Comparison of ENCODE assay signal across 22 cellular contexts in genomic region chr7:73602721-73603651, GRCh38. TPM values are rescaled to one million over a fixed set of nuclear protein-coding genes. Genes with fewer than 3 reads are reported as not detected.
A peak's percentile ranks its signal among the peaks of the same experiment; 100 is the strongest.
DNase-seq lines count a peak whose midpoint lies in the region; ATAC-seq, FAIRE-seq and TF ChIP-seq lines count a peak whose summit lies in the region.
"Had no signal": no experiment of that assay in that cellular context is flagged by ENCODE, and none has a peak within 500 bp of the region (broad histone marks: within the 10 kb centered on the region; RNA-seq: fewer than 3 reads in every experiment).

No MANE protein-coding gene starts in this region.

- H3K27me3 Mint-ChIP-seq in activated CD4-positive, alpha-beta T cell treated with anti-CD3 and anti-CD28 coated beads, Interleukin-2, amount 10 ng/mL, durations not matched to agents 7 days and 5 days = peaks cover 9% of the 10 kb centered on the region
- H3K27me3 Mint-ChIP-seq in activated T-helper 2 cell treated with anti-CD3 and anti-CD28 coated beads, Interferon-gamma antibody, Interleukin-2, Interleukin-4, amounts not matched to agents 10 μg/mL and 5 μg/mL and 100 μg/mL, durations not matched to agents 14 hours and 24 hours and 36 hours (ENCODE audit: low read depth) = peaks cover 9% of the 10 kb centered on the region
- H3K27me3 Mint-ChIP-seq in activated T-cell treated with anti-CD3 and anti-CD28 coated beads, Interleukin-2, amount 50 U/mL, for 24 hours = peaks cover 18% of the 10 kb centered on the region

- no peak overlapping the region for H3K4me3 Mint-ChIP-seq in activated CD4-positive, alpha-beta T cell treated with anti-CD3 and anti-CD28 coated beads, Interleukin-2, amount 10 ng/mL, durations not matched to agents 7 days and 5 days
- H3K4me3 Mint-ChIP-seq in activated T-helper 2 cell treated with anti-CD3 and anti-CD28 coated beads, Interferon-gamma antibody, Interleukin-2, Interleukin-4, amounts not matched to agents 10 μg/mL and 5 μg/mL and 100 μg/mL, durations not matched to agents 14 hours and 24 hours and 36 hours (ENCODE audit: low read depth) = no peak overlapping the region
- H3K4me3 Mint-ChIP-seq in activated T-cell treated with anti-CD3 and anti-CD28 coated beads, Interleukin-2, amount 50 U/mL, for 24 hours = no peak overlapping the region
- H3K4me3 Mint-ChIP-seq: activated T-cell treated with anti-CD3 and anti-CD28 coated beads, Interleukin-2, amount 50 U/mL, for 72 hours; IgD-negative memory B cell; neural crest cell had no signal

- H2AFZ ChIP-seq in HepG2 (ENCODE audit: low read length) = no peak overlapping the region

- TSS peak; percentile 12 for BruUV-seq in HepG2 (replicated peaks; lab: Mats Ljungman, UMichigan)

- H4K20me1 ChIP-seq in HepG2 (ENCODE audit: insufficient read depth, low read length) = peaks cover 21% of the 10 kb centered on the region

- in situ Hi-C loops in HepG2 (cut with HindIII; ENCODE audit: extremely low pct_ligation_motif_present, low pct_unique_long_range_greater_than_20kb) = no loop called here

- POLR2A ChIA-PET in activated CD4-positive, alpha-beta T cell treated with anti-CD3 and anti-CD28 coated beads, Interleukin-2, amount 10 ng/mL, durations not matched to agents 7 days and 5 days (lab: Charles Lee) = no interaction called here
- POLR2A ChIA-PET in HepG2 (lab: Yijun Ruan, JAX) = interaction anchor here (0.7 to 19.7 kb wide), 6 partner anchors 16 to 136 kb away, joined by 3 to 416 read pairs (median 5); partner anchors contain the start of genes ABHD11, MLXIPL and TBL2

- H3K4me3 ChIP-seq in HepG2 (replicated peaks in 1 of 3; ENCODE audit: insufficient read depth in 1 of 3, low read depth in 2 of 3, low read length in 3 of 3) = no peak overlapping the region
- H3K4me3 ChIP-seq: A549, HAP-1, lower lobe of right lung had no signal

- H3K4me1 Mint-ChIP-seq in activated CD4-positive, alpha-beta T cell treated with anti-CD3 and anti-CD28 coated beads, Interleukin-2, amount 10 ng/mL, durations not matched to agents 7 days and 5 days = peaks cover 2% of the 10 kb centered on the region
- no peaks in the 10 kb centered on the region for H3K4me1 Mint-ChIP-seq in activated T-helper 2 cell treated with anti-CD3 and anti-CD28 coated beads, Interferon-gamma antibody, Interleukin-2, Interleukin-4, amounts not matched to agents 10 μg/mL and 5 μg/mL and 100 μg/mL, durations not matched to agents 14 hours and 24 hours and 36 hours (ENCODE audit: low read depth)
- H3K4me1 Mint-ChIP-seq in activated T-cell treated with anti-CD3 and anti-CD28 coated beads, Interleukin-2, amount 50 U/mL, for 24 hours (ENCODE audit: low read depth) = no peaks in the 10 kb centered on the region
- H3K4me1 Mint-ChIP-seq: IgD-negative memory B cell, neural crest cell had no signal

- no peak overlapping the region for H3K9ac ChIP-seq in HepG2 (ENCODE audit: insufficient read depth, low read depth, low read length)

- no peaks in the 10 kb centered on the region for H3K36me3 Mint-ChIP-seq in activated CD4-positive, alpha-beta T cell treated with anti-CD3 and anti-CD28 coated beads, Interleukin-2, amount 10 ng/mL, durations not matched to agents 7 days and 5 days (ENCODE audit: low read depth)
- no peaks in the 10 kb centered on the region for H3K36me3 Mint-ChIP-seq in activated T-helper 2 cell treated with anti-CD3 and anti-CD28 coated beads, Interferon-gamma antibody, Interleukin-2, Interleukin-4, amounts not matched to agents 10 μg/mL and 5 μg/mL and 100 μg/mL, durations not matched to agents 14 hours and 24 hours and 36 hours (ENCODE audit: low read depth)
- no peaks in the 10 kb centered on the region for H3K36me3 Mint-ChIP-seq in activated T-cell treated with anti-CD3 and anti-CD28 coated beads, Interleukin-2, amount 50 U/mL, for 24 hours (ENCODE audit: low read depth)
- H3K36me3 Mint-ChIP-seq: IgD-negative memory B cell had no signal

- CTCF ChIA-PET in activated CD4-positive, alpha-beta T cell treated with anti-CD3 and anti-CD28 coated beads, Interleukin-2, amount 10 ng/mL, durations not matched to agents 7 days and 5 days (lab: Charles Lee) = interaction anchor here (0.6 to 1.8 kb wide), 3 partner anchors 8 to 132 kb away, joined by 3 to 7 read pairs (median 3); no protein-coding TSS in a partner anchor
- CTCF ChIA-PET in HepG2 (lab: Yijun Ruan, JAX; ENCODE audit: low intra/inter-chr PET ratio, low total read pairs) = no interaction called here

- no peak overlapping the region for H3K27ac ChIP-seq in HepG2 (ENCODE audit: extremely low read length, insufficient read depth, low read length)
- peak overlapping the region; percentile 56 for H3K27ac ChIP-seq in substantia nigra (ENCODE audit: low read depth, low read length, poor library complexity, severe bottlenecking)
- H3K27ac ChIP-seq: lower lobe of right lung had no signal

- 0 out of 2 replicates have a peak, but pooled peaks cover under 1% of the 10 kb centered on the region for H3K4me1 ChIP-seq in HepG2 (ENCODE audit: insufficient read depth, low read length)
- H3K4me1 ChIP-seq: HAP-1 had no signal

- no peaks in the 10 kb centered on the region for H3K79me2 ChIP-seq in HepG2 (ENCODE audit: insufficient read depth, low read length)

- TF ChIP-seq CTCF in HepG2 (CRISPR knock-in tag; IDR thresholded peaks at IDR 0.05) = no peak

- no peak for DNase-seq in activated CD4-positive, alpha-beta T cell treated with anti-CD3 and anti-CD28 coated beads, Interleukin-2, amount 10 ng/mL, durations not matched to agents 7 days and 5 days
- no peak for DNase-seq in activated CD4-positive, alpha-beta T cell treated with anti-CD3 and anti-CD28 coated beads, Interleukin-2, amount 50 U/mL, for 4 hours
- DNase-seq in activated T-helper 2 cell treated with anti-CD3 and anti-CD28 coated beads, Interferon-gamma antibody, Interleukin-2, Interleukin-4, amounts not matched to agents 10 μg/mL and 5 μg/mL and 100 μg/mL, durations not matched to agents 14 hours and 24 hours and 36 hours (ENCODE audit: low spot score) = no peak
- DNase-seq in HepG2 (ENCODE audit: low spot score) (no peak), substantia nigra (lab: John Stamatoyannopoulos, UW) (peak in 24 of 49 donors; percentile 0 to 56 (median 18)), sciatic nerve (ENCODE audit: low spot score) (no peak)
- no peak for DNase-seq in activated T-cell treated with anti-CD3 and anti-CD28 coated beads, Interleukin-2, amount 50 U/mL, for 24 hours
- DNase-seq: activated CD4-positive, alpha-beta T cell treated with anti-CD3 and anti-CD28 coated beads, Interleukin-2, amount 50 U/mL, for 48 hours; activated T-cell treated with anti-CD3 and anti-CD28 coated beads, Interleukin-2, amount 50 U/mL, for 72 hours; effector CD8-positive, alpha-beta T cell; EL; lower lobe of right lung; NCI-H1092; NCI-H2171 treated with DMSO at 0.1 percent for 48 hours; stimulated activated CD4-positive, alpha-beta T cell treated with anti-CD3 and anti-CD28 coated beads, Interleukin-4, amount 100 ng/mL, for 4 hours; trophoblast cell had no signal

- no peak for FAIRE-seq in HepG2 (lab: Jason Lieb, UNC)
- FAIRE-seq: A549, TTC549 had no signal

- peak; percentile 24 for ATAC-seq in HepG2
- ATAC-seq in GM21528 (IDR thresholded peaks at IDR 0.05; ENCODE audit: low FRiP score, unreplicated experiment) = no peak
- ATAC-seq in sciatic nerve = no peak
- ATAC-seq: A549; activated T-cell treated with anti-CD3 and anti-CD28 coated beads, Interleukin-2, amount 50 U/mL, for 72 hours; lower lobe of right lung had no signal

- TF ChIP-seq POLR2A in HepG2 (IDR thresholded peaks at IDR 0.05; ENCODE audit: insufficient read depth in 1 of 2, low read depth in 2 of 2, low read length in 2 of 2) = peak in 1 of 2 experiments; percentile 18; a peak in 1 of 4 replicates

- TF ChIP-seq RAD21 in HepG2 (CRISPR knock-in tag; IDR thresholded peaks at IDR 0.05) = no peak; the same call in 1 of the 2 replicates

- H3K27me3 ChIP-seq in HepG2 (ENCODE audit: control insufficient read depth in 1 of 2, insufficient read depth in 2 of 2, low read length in 2 of 2) = no peaks in the 10 kb centered on the region

- 67% methylated on average over 14 of the region's 22 CpGs for WGBS in HepG2 (ENCODE audit: low lambda C conversion rate)

- TF ChIP-seq EP300 in HepG2 (IDR thresholded peaks at IDR 0.05; ENCODE audit: low read depth in 2 of 2, low read length in 2 of 2) (no peak), HepG2 (CRISPR knock-in tag; IDR thresholded peaks at IDR 0.05; ENCODE audit: borderline replicate concordance) (no peak)

- no peak overlapping the region for H3K4me2 ChIP-seq in HepG2 (ENCODE audit: low read depth, low read length)
- H3K4me2 ChIP-seq: A549 had no signal

- peak overlapping the region; percentile 5 for H3K27ac Mint-ChIP-seq in activated CD4-positive, alpha-beta T cell treated with anti-CD3 and anti-CD28 coated beads, Interleukin-2, amount 10 ng/mL, durations not matched to agents 7 days and 5 days
- H3K27ac Mint-ChIP-seq in activated T-helper 2 cell treated with anti-CD3 and anti-CD28 coated beads, Interferon-gamma antibody, Interleukin-2, Interleukin-4, amounts not matched to agents 10 μg/mL and 5 μg/mL and 100 μg/mL, durations not matched to agents 14 hours and 24 hours and 36 hours = peak overlapping the region; percentile 46
- no peak overlapping the region for H3K27ac Mint-ChIP-seq in activated T-cell treated with anti-CD3 and anti-CD28 coated beads, Interleukin-2, amount 50 U/mL, for 24 hours
- H3K27ac Mint-ChIP-seq: activated T-cell treated with anti-CD3 and anti-CD28 coated beads, Interleukin-2, amount 50 U/mL, for 72 hours had no signal

- H3K9me3 Mint-ChIP-seq in activated CD4-positive, alpha-beta T cell treated with anti-CD3 and anti-CD28 coated beads, Interleukin-2, amount 10 ng/mL, durations not matched to agents 7 days and 5 days = no peaks in the 10 kb centered on the region
- H3K9me3 Mint-ChIP-seq in activated T-helper 2 cell treated with anti-CD3 and anti-CD28 coated beads, Interferon-gamma antibody, Interleukin-2, Interleukin-4, amounts not matched to agents 10 μg/mL and 5 μg/mL and 100 μg/mL, durations not matched to agents 14 hours and 24 hours and 36 hours = no peaks in the 10 kb centered on the region
- H3K9me3 Mint-ChIP-seq in activated T-cell treated with anti-CD3 and anti-CD28 coated beads, Interleukin-2, amount 50 U/mL, for 24 hours = no peaks in the 10 kb centered on the region
- H3K9me3 Mint-ChIP-seq: activated T-cell treated with anti-CD3 and anti-CD28 coated beads, Interleukin-2, amount 50 U/mL, for 72 hours; IgD-negative memory B cell; neural crest cell had no signal

- peaks cover 5 to 16% of the 10 kb centered on the region in 2 experiments; a peak in 4 of 5 replicates for H3K36me3 ChIP-seq in HepG2 (replicated peaks in 1 of 2; ENCODE audit: control insufficient read depth in 1 of 2, insufficient read depth in 2 of 2, low read length in 2 of 2)
- H3K36me3 ChIP-seq: HAP-1, lower lobe of right lung had no signal

- intact Hi-C loops in activated T-helper 2 cell treated with anti-CD3 and anti-CD28 coated beads, Interferon-gamma antibody, Interleukin-2, Interleukin-4, amounts not matched to agents 10 μg/mL and 5 μg/mL and 100 μg/mL, durations not matched to agents 14 hours and 24 hours and 36 hours (cut with micrococcal nuclease) = no loop called here
- intact Hi-C loops in HepG2 (cut with micrococcal nuclease; ENCODE audit: unreplicated experiment) (no loop called here), sciatic nerve (cut with DNase I) (no loop called here)

- no peaks in the 10 kb centered on the region for H3K9me3 ChIP-seq in HepG2 (ENCODE audit: low read length)
- H3K9me3 ChIP-seq: A549, HAP-1, lower lobe of right lung had no signal

RNA-seq across cellular contexts. Expression of gene MLXIPL, which starts 21.3 kb away (rescaled TPM):
- not detected for total RNA-seq in activated CD4-positive, alpha-beta T cell treated with anti-CD3 and anti-CD28 coated beads, Interleukin-2, amount 10 ng/mL, durations not matched to agents 7 days and 5 days
- total RNA-seq in activated T-helper 2 cell treated with anti-CD3 and anti-CD28 coated beads, Interferon-gamma antibody, Interleukin-2, Interleukin-4, amounts not matched to agents 10 μg/mL and 5 μg/mL and 100 μg/mL, durations not matched to agents 14 hours and 24 hours and 36 hours = not detected in 2 replicates
- total RNA-seq in HepG2 (2016; rRNA removed; fragmentation: Illumina TruSeq; extraction: Trizol) (17.2 and 51.6 TPM in 2 replicates), sciatic nerve (23.8 TPM)
- total RNA-seq in HepG2 (2016; cell fraction: cytosol; rRNA removed; fragmentation: Illumina TruSeq; extraction: Trizol; ENCODE audit: low read depth) = 27.0 and 29.0 TPM in 2 replicates
- total RNA-seq in HepG2 (2016; cell fraction: insoluble cytoplasmic fraction; rRNA removed; fragmentation: Illumina TruSeq; extraction: Trizol) = 18.9 and 53.8 TPM in 2 replicates
- 21.9 and 22.1 TPM in 2 replicates for total RNA-seq in HepG2 (2016; cell fraction: membrane; rRNA removed; fragmentation: Illumina TruSeq; extraction: Trizol)
- 81.2 and 99.5 TPM in 2 replicates for total RNA-seq in HepG2 (2016; cell fraction: nucleus; rRNA removed; fragmentation: Illumina TruSeq; extraction: Trizol)
- polyA plus RNA-seq in HepG2 (2011; rRNA removed) = 60.1 and 66.2 TPM in 2 replicates
- polyA plus RNA-seq in HepG2 (2011; cell fraction: cytosol; rRNA removed) = 5.9 and 8.8 TPM in 2 replicates
- polyA plus RNA-seq in HepG2 (2011; cell fraction: nucleus; rRNA removed) = 568 and 629 TPM in 2 replicates
- polyA plus RNA-seq in HepG2 (2012) = 128 and 152 TPM in 2 replicates
- polyA plus RNA-seq in HepG2 (2016; cell fraction: cytosol; fragmentation: Illumina TruSeq; extraction: Trizol; ENCODE audit: low read depth) = 6.4 and 8.2 TPM in 2 replicates
- polyA plus RNA-seq in HepG2 (2016; cell fraction: insoluble cytoplasmic fraction; fragmentation: Illumina TruSeq; extraction: Trizol; ENCODE audit: low read depth) = 30.7 and 38.6 TPM in 2 replicates
- polyA plus RNA-seq in HepG2 (2016; cell fraction: membrane; fragmentation: Illumina TruSeq; extraction: Trizol; ENCODE audit: low read depth) = 8.2 and 12.6 TPM in 2 replicates
- polyA plus RNA-seq in HepG2 (2016; cell fraction: nucleus; fragmentation: Illumina TruSeq; extraction: Trizol; ENCODE audit: insufficient read depth, low read depth) = 647 and 722 TPM in 2 replicates
- 6.4 and 30.3 TPM in 2 replicates for polyA minus RNA-seq in HepG2 (2011; rRNA and poly(A)+ RNA removed; ENCODE audit: low replicate concordance)
- 11.7 and 11.8 TPM in 2 replicates for polyA minus RNA-seq in HepG2 (2011; cell fraction: cytosol; rRNA and poly(A)+ RNA removed)
- 59.6 and 87.7 TPM in 2 replicates for polyA minus RNA-seq in HepG2 (2011; cell fraction: nucleus; rRNA and poly(A)+ RNA removed)
- polyA plus RNA-seq: IgD-negative memory B cell had no signal

RNA-seq across cellular contexts. Expression of gene TBL2, which starts 24.6 kb away (rescaled TPM):
- total RNA-seq in activated CD4-positive, alpha-beta T cell treated with anti-CD3 and anti-CD28 coated beads, Interleukin-2, amount 10 ng/mL, durations not matched to agents 7 days and 5 days = 10 to 100 TPM; 25.3 to 28.2 TPM
- 43.3 and 43.9 TPM in 2 replicates for total RNA-seq in activated T-helper 2 cell treated with anti-CD3 and anti-CD28 coated beads, Interferon-gamma antibody, Interleukin-2, Interleukin-4, amounts not matched to agents 10 μg/mL and 5 μg/mL and 100 μg/mL, durations not matched to agents 14 hours and 24 hours and 36 hours
- total RNA-seq in HepG2 (2016; rRNA removed; fragmentation: Illumina TruSeq; extraction: Trizol) = 17.7 and 47.2 TPM in 2 replicates
- 15.6 and 16.0 TPM in 2 replicates for total RNA-seq in HepG2 (2016; cell fraction: cytosol; rRNA removed; fragmentation: Illumina TruSeq; extraction: Trizol; ENCODE audit: low read depth)
- 18.0 and 45.6 TPM in 2 replicates for total RNA-seq in HepG2 (2016; cell fraction: insoluble cytoplasmic fraction; rRNA removed; fragmentation: Illumina TruSeq; extraction: Trizol)
- 19.6 and 21.4 TPM in 2 replicates for total RNA-seq in HepG2 (2016; cell fraction: membrane; rRNA removed; fragmentation: Illumina TruSeq; extraction: Trizol)
- total RNA-seq in HepG2 (2016; cell fraction: nucleus; rRNA removed; fragmentation: Illumina TruSeq; extraction: Trizol) = 39.7 and 53.4 TPM in 2 replicates
- 43.4 and 51.8 TPM in 2 replicates for polyA plus RNA-seq in HepG2 (2011; rRNA removed)
- 34.9 and 60.3 TPM in 2 replicates for polyA plus RNA-seq in HepG2 (2011; cell fraction: cytosol; rRNA removed)
- 48.6 and 49.4 TPM in 2 replicates for polyA plus RNA-seq in HepG2 (2011; cell fraction: nucleus; rRNA removed)
- polyA plus RNA-seq in HepG2 (2012) = 20.5 and 28.9 TPM in 2 replicates
- polyA plus RNA-seq in HepG2 (2016; cell fraction: cytosol; fragmentation: Illumina TruSeq; extraction: Trizol; ENCODE audit: low read depth) = 5.7 and 6.6 TPM in 2 replicates
- polyA plus RNA-seq in HepG2 (2016; cell fraction: insoluble cytoplasmic fraction; fragmentation: Illumina TruSeq; extraction: Trizol; ENCODE audit: low read depth) = 12.8 and 15.1 TPM in 2 replicates
- polyA plus RNA-seq in HepG2 (2016; cell fraction: membrane; fragmentation: Illumina TruSeq; extraction: Trizol; ENCODE audit: low read depth) = 8.4 and 11.1 TPM in 2 replicates
- 59.0 and 65.3 TPM in 2 replicates for polyA plus RNA-seq in HepG2 (2016; cell fraction: nucleus; fragmentation: Illumina TruSeq; extraction: Trizol; ENCODE audit: insufficient read depth, low read depth)
- polyA minus RNA-seq in HepG2 (2011; rRNA and poly(A)+ RNA removed; ENCODE audit: low replicate concordance) = 93.7 and 149 TPM in 2 replicates
- polyA minus RNA-seq in HepG2 (2011; cell fraction: cytosol; rRNA and poly(A)+ RNA removed) = 63.0 and 87.1 TPM in 2 replicates
- polyA minus RNA-seq in HepG2 (2011; cell fraction: nucleus; rRNA and poly(A)+ RNA removed) = 28.2 and 35.2 TPM in 2 replicates
- total RNA-seq in sciatic nerve = 27.1 TPM

RNA-seq across cellular contexts. Expression of gene BCL7B, which starts 45.5 kb away (rescaled TPM):
- 10 to 100 TPM; 69.7 to 93.0 TPM for total RNA-seq in activated CD4-positive, alpha-beta T cell treated with anti-CD3 and anti-CD28 coated beads, Interleukin-2, amount 10 ng/mL, durations not matched to agents 7 days and 5 days
- total RNA-seq in activated T-helper 2 cell treated with anti-CD3 and anti-CD28 coated beads, Interferon-gamma antibody, Interleukin-2, Interleukin-4, amounts not matched to agents 10 μg/mL and 5 μg/mL and 100 μg/mL, durations not matched to agents 14 hours and 24 hours and 36 hours = 68.6 and 74.5 TPM in 2 replicates
- total RNA-seq in HepG2 (2016; rRNA removed; fragmentation: Illumina TruSeq; extraction: Trizol) (22.1 and 24.3 TPM in 2 replicates), sciatic nerve (38.6 TPM)
- total RNA-seq in HepG2 (2016; cell fraction: cytosol; rRNA removed; fragmentation: Illumina TruSeq; extraction: Trizol; ENCODE audit: low read depth) = 46.0 and 47.6 TPM in 2 replicates
- total RNA-seq in HepG2 (2016; cell fraction: insoluble cytoplasmic fraction; rRNA removed; fragmentation: Illumina TruSeq; extraction: Trizol) = 17.6 and 24.7 TPM in 2 replicates
- 71.6 and 76.1 TPM in 2 replicates for total RNA-seq in HepG2 (2016; cell fraction: membrane; rRNA removed; fragmentation: Illumina TruSeq; extraction: Trizol)
- 13.2 and 14.6 TPM in 2 replicates for total RNA-seq in HepG2 (2016; cell fraction: nucleus; rRNA removed; fragmentation: Illumina TruSeq; extraction: Trizol)
- 38.2 and 38.3 TPM in 2 replicates for polyA plus RNA-seq in HepG2 (2011; rRNA removed)
- polyA plus RNA-seq in HepG2 (2011; cell fraction: cytosol; rRNA removed) = 26.3 and 36.9 TPM in 2 replicates
- polyA plus RNA-seq in HepG2 (2011; cell fraction: nucleus; rRNA removed) = 18.9 and 21.3 TPM in 2 replicates
- 17.2 and 21.1 TPM in 2 replicates for polyA plus RNA-seq in HepG2 (2012)
- polyA plus RNA-seq in HepG2 (2016; cell fraction: cytosol; fragmentation: Illumina TruSeq; extraction: Trizol; ENCODE audit: low read depth) = 67.1 and 73.8 TPM in 2 replicates
- polyA plus RNA-seq in HepG2 (2016; cell fraction: insoluble cytoplasmic fraction; fragmentation: Illumina TruSeq; extraction: Trizol; ENCODE audit: low read depth) = 26.5 and 34.4 TPM in 2 replicates
- polyA plus RNA-seq in HepG2 (2016; cell fraction: membrane; fragmentation: Illumina TruSeq; extraction: Trizol; ENCODE audit: low read depth) = 87.1 and 87.3 TPM in 2 replicates
- 31.2 and 33.1 TPM in 2 replicates for polyA plus RNA-seq in HepG2 (2016; cell fraction: nucleus; fragmentation: Illumina TruSeq; extraction: Trizol; ENCODE audit: insufficient read depth, low read depth)
- polyA minus RNA-seq in HepG2 (2011; rRNA and poly(A)+ RNA removed; ENCODE audit: low replicate concordance) = 47.1 and 98.7 TPM in 2 replicates
- polyA minus RNA-seq in HepG2 (2011; cell fraction: cytosol; rRNA and poly(A)+ RNA removed) = 17.2 and 21.1 TPM in 2 replicates
- 13.4 and 13.7 TPM in 2 replicates for polyA minus RNA-seq in HepG2 (2011; cell fraction: nucleus; rRNA and poly(A)+ RNA removed)

Comparison
In these comparisons a context has a peak if more than half of its experiments do, and no peak if none do; other contexts are left out.
1. RNA of gene MLXIPL, which starts 21.3 kb away (total RNA-seq): 17.2 to 99.5 TPM in HepG2 and 23.8 TPM in sciatic nerve (single experiment); not detected in activated CD4-positive, alpha-beta T cell treated with anti-CD3 and anti-CD28 coated beads, Interleukin-2, amount 10 ng/mL, durations not matched to agents 7 days and 5 days and not detected in activated T-helper 2 cell treated with anti-CD3 and anti-CD28 coated beads, Interferon-gamma antibody, Interleukin-2, Interleukin-4, amounts not matched to agents 10 μg/mL and 5 μg/mL and 100 μg/mL, durations not matched to agents 14 hours and 24 hours and 36 hours; every median in the first group is over 10 times any median in the second.